25 cellular contexts compared by ENCODE assay signal in the genomic region with DNA sequence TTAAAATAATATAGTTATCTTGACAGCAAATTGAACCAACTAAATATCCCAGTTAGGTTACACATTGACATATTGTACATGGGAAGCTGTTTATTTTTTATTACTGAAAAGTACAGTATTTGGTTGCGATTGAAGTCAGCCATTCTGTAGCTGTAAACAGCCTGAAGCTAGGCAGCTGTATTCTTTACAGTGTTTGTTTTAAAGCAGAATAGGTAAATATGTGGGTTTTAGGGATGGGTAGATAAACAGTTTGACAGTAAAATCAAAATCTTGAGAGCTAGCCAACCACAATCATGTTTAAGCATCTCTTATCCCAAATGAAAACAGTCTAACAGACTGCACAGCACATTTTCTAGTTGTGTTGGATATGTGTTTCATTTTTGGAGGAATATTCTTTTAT. TPM values are rescaled to one million over a fixed set of nuclear protein-coding genes. Genes with fewer than 3 reads are reported as not detected.
DNase-seq lines count a peak whose midpoint lies in the region; ATAC-seq, FAIRE-seq and TF ChIP-seq lines count a peak whose summit lies in the region.
"Had no signal": no experiment of that assay in that cellular context is flagged by ENCODE, and none has a peak within 500 bp of the region (broad histone marks: within the 10 kb centered on the region; RNA-seq: fewer than 3 reads in every experiment).

No MANE protein-coding gene starts in this region.

- no peaks in the 10 kb centered on the region for H3K9me3 ChIP-seq in HepG2 (ENCODE audit: low read length)
- H3K9me3 ChIP-seq in right lobe of liver = no peaks in the 10 kb centered on the region
- H3K9me3 ChIP-seq in mucosa of descending colon = no peaks in the 10 kb centered on the region
- H3K9me3 ChIP-seq: MG63, SJSA1 had no signal

- no peak; the same call in 2 of the 3 replicates for ATAC-seq in HepG2
- ATAC-seq in right lobe of liver = no peak
- peak; percentile 44 for ATAC-seq in mucosa of descending colon
- ATAC-seq in GM18867 (IDR thresholded peaks at IDR 0.05; ENCODE audit: unreplicated experiment) = no peak
- no peak for ATAC-seq in GM21825 (IDR thresholded peaks at IDR 0.05; ENCODE audit: unreplicated experiment)
- ATAC-seq: CD8-positive, alpha-beta T cell; GM23338; HCT116; Right ventricle myocardium inferior had no signal

- intact Hi-C loops in HepG2 (cut with micrococcal nuclease; ENCODE audit: unreplicated experiment) = no loop called here
- intact Hi-C loops in right lobe of liver (cut with DNase I) = no loop called here
- intact Hi-C loops in mucosa of descending colon (cut with DNase I, micrococcal nuclease) = no loop called here

- H3K9ac ChIP-seq in HepG2 (ENCODE audit: insufficient read depth, low read depth, low read length) = no peak overlapping the region

- no TSS peak for BruUV-seq in HepG2 (replicated peaks; lab: Mats Ljungman, UMichigan)

- no peaks in the 10 kb centered on the region for H3K27me3 ChIP-seq in HepG2 (ENCODE audit: control insufficient read depth in 1 of 2, insufficient read depth in 2 of 2, low read length in 2 of 2)
- no peaks in the 10 kb centered on the region for H3K27me3 ChIP-seq in right lobe of liver
- H3K27me3 ChIP-seq: MG63, SJSA1 had no signal

- H3K27ac ChIP-seq in HepG2 (ENCODE audit: extremely low read length, insufficient read depth, low read length) (no peak overlapping the region), right lobe of liver (no peak overlapping the region)
- H3K27ac ChIP-seq: SJSA1 had no signal

- no peak for FAIRE-seq in HepG2 (lab: Jason Lieb, UNC)
- FAIRE-seq: GM12891 had no signal

- H3K4me3 ChIP-seq in HepG2 (replicated peaks in 1 of 3; ENCODE audit: insufficient read depth in 1 of 3, low read depth in 2 of 3, low read length in 3 of 3) = no peak overlapping the region
- H3K4me3 ChIP-seq in right lobe of liver = no peak overlapping the region
- no peak overlapping the region for H3K4me3 ChIP-seq in LNCaP clone FGC (ENCODE audit: low read depth, low read length)
- H3K4me3 ChIP-seq in mucosa of descending colon = no peak overlapping the region
- H3K4me3 ChIP-seq: GM23338, MG63, SJSA1 had no signal

- H3K4me1 ChIP-seq in HepG2 (ENCODE audit: insufficient read depth, low read length) = no peaks in the 10 kb centered on the region
- no peaks in the 10 kb centered on the region for H3K4me1 ChIP-seq in right lobe of liver
- no peaks in the 10 kb centered on the region for H3K4me1 ChIP-seq in mucosa of descending colon (ENCODE audit: low read depth)
- H3K4me1 ChIP-seq: SJSA1 had no signal

- POLR2A ChIA-PET in HepG2 (lab: Yijun Ruan, JAX) = interaction anchor here (0.8 kb wide), 1 partner anchor 45 kb away, joined by 3 read pairs; no protein-coding TSS in a partner anchor

- TF ChIP-seq CTCF in HepG2 (CRISPR knock-in tag; IDR thresholded peaks at IDR 0.05) (no peak), right lobe of liver (IDR thresholded peaks at IDR 0.05) (no peak), LNCaP clone FGC (IDR thresholded peaks at IDR 0.05; ENCODE audit: control insufficient read depth, extremely low read depth, insufficient read depth) (no peak), mucosa of descending colon (IDR thresholded peaks at IDR 0.05) (no peak)

- WGBS in HepG2 (ENCODE audit: low lambda C conversion rate) = 95% methylated on average over 1 of the region's 1 CpG
- 88% methylated on average over 1 of the region's 1 CpG for WGBS in right lobe of liver (ENCODE audit: insufficient coverage, low coverage, low lambda C conversion rate, missing lambda C conversion rate)

- H3K36me3 ChIP-seq in HepG2 (replicated peaks in 1 of 2; ENCODE audit: control insufficient read depth in 1 of 2, insufficient read depth in 2 of 2, low read length in 2 of 2) = no peaks in the 10 kb centered on the region; a peak in 1 of 5 replicates
- H3K36me3 ChIP-seq in right lobe of liver = no peaks in the 10 kb centered on the region
- no peaks in the 10 kb centered on the region for H3K36me3 ChIP-seq in mucosa of descending colon (ENCODE audit: low read depth)
- H3K36me3 ChIP-seq: MG63, SJSA1 had no signal

- CTCF ChIA-PET in HepG2 (lab: Yijun Ruan, JAX; ENCODE audit: low intra/inter-chr PET ratio, low total read pairs) = no interaction called here

- H4K20me1 ChIP-seq in HepG2 (ENCODE audit: insufficient read depth, low read length) = no peaks in the 10 kb centered on the region

- in situ Hi-C loops in HepG2 (cut with HindIII; ENCODE audit: extremely low pct_ligation_motif_present, low pct_unique_long_range_greater_than_20kb) = no loop called here

- TF ChIP-seq EP300 in HepG2 (IDR thresholded peaks at IDR 0.05; ENCODE audit: low read depth in 2 of 2, low read length in 2 of 2) (no peak), HepG2 (CRISPR knock-in tag; IDR thresholded peaks at IDR 0.05; ENCODE audit: borderline replicate concordance) (no peak)

- TF ChIP-seq POLR2A in HepG2 (IDR thresholded peaks at IDR 0.05; ENCODE audit: insufficient read depth in 1 of 2, low read depth in 2 of 2, low read length in 2 of 2) = no peak
- no peak for TF ChIP-seq POLR2A in right lobe of liver (IDR thresholded peaks at IDR 0.05)

- no peak overlapping the region for H3K4me2 ChIP-seq in HepG2 (ENCODE audit: low read depth, low read length)
- H3K4me2 ChIP-seq: GM23338 had no signal

- no peak overlapping the region for H2AFZ ChIP-seq in HepG2 (ENCODE audit: low read length)
- H2AFZ ChIP-seq: GM23338 had no signal

- TF ChIP-seq RAD21 in HepG2 (CRISPR knock-in tag; IDR thresholded peaks at IDR 0.05) = no peak

- DNase-seq in HepG2 (ENCODE audit: low spot score) = no peak
- no peak for DNase-seq in right lobe of liver
- peak; percentile 92 for DNase-seq in LNCaP clone FGC (ENCODE audit: low read depth)
- peak; percentile 84 for DNase-seq in NCI-H526 treated with DMSO at 0.1 percent for 48 hours (lab: John Stamatoyannopoulos, UW)
- DNase-seq in mucosa of descending colon = no peak
- DNase-seq in D341Med (ENCODE audit: low spot score) = no peak
- DNase-seq: AML-193; C1 segment of cervical spinal cord; CD8-positive, alpha-beta T cell; Karpas-422; MG63; NCI-H1417 treated with DMSO at 0.1 percent for 48 hours; NCI-H187; NCI-H446; NCI-H774; OCI-M1; T-helper 1 cell had no signal

- H3K79me2 ChIP-seq in HepG2 (ENCODE audit: insufficient read depth, low read length) = no peaks in the 10 kb centered on the region

RNA-seq across cellular contexts. Expression of a gene that starts 45.7 kb away (rescaled TPM):
- total RNA-seq in HepG2 (2016; rRNA removed; fragmentation: Illumina TruSeq; extraction: Trizol) (13.2 and 27.4 TPM in 2 replicates), right lobe of liver (10 to 100 TPM in 1 of 6 experiments, 1 to 10 TPM in 5; 3.7 to 10.4 (median 4.6) TPM), mucosa of descending colon (1 to 10 TPM; 1.7 to 9.2 (median 4.8) TPM)
- total RNA-seq in HepG2 (2016; cell fraction: cytosol; rRNA removed; fragmentation: Illumina TruSeq; extraction: Trizol; ENCODE audit: low read depth) = 21.5 and 24.0 TPM in 2 replicates
- 11.2 and 26.5 TPM in 2 replicates for total RNA-seq in HepG2 (2016; cell fraction: insoluble cytoplasmic fraction; rRNA removed; fragmentation: Illumina TruSeq; extraction: Trizol)
- 16.2 and 16.4 TPM in 2 replicates for total RNA-seq in HepG2 (2016; cell fraction: membrane; rRNA removed; fragmentation: Illumina TruSeq; extraction: Trizol)
- 87.8 and 88.1 TPM in 2 replicates for total RNA-seq in HepG2 (2016; cell fraction: nucleus; rRNA removed; fragmentation: Illumina TruSeq; extraction: Trizol)
- 8.6 and 9.3 TPM in 2 replicates for polyA plus RNA-seq in HepG2 (2011; rRNA removed)
- polyA plus RNA-seq in HepG2 (2011; cell fraction: cytosol; rRNA removed) = 2.6 and 3.9 TPM in 2 replicates
- polyA plus RNA-seq in HepG2 (2011; cell fraction: nucleus; rRNA removed) = 28.3 and 28.6 TPM in 2 replicates
- polyA plus RNA-seq in HepG2 (2012) = 7.9 and 8.5 TPM in 2 replicates
- 3.5 and 4.5 TPM in 2 replicates for polyA plus RNA-seq in HepG2 (2016; cell fraction: cytosol; fragmentation: Illumina TruSeq; extraction: Trizol; ENCODE audit: low read depth)
- 5.4 and 8.4 TPM in 2 replicates for polyA plus RNA-seq in HepG2 (2016; cell fraction: insoluble cytoplasmic fraction; fragmentation: Illumina TruSeq; extraction: Trizol; ENCODE audit: low read depth)
- polyA plus RNA-seq in HepG2 (2016; cell fraction: membrane; fragmentation: Illumina TruSeq; extraction: Trizol; ENCODE audit: low read depth) = 4.9 and 5.2 TPM in 2 replicates
- 52.2 and 52.8 TPM in 2 replicates for polyA plus RNA-seq in HepG2 (2016; cell fraction: nucleus; fragmentation: Illumina TruSeq; extraction: Trizol; ENCODE audit: insufficient read depth, low read depth)
- polyA minus RNA-seq in HepG2 (2011; rRNA and poly(A)+ RNA removed; ENCODE audit: low replicate concordance) = 0.61 and 8.5 TPM in 2 replicates
- polyA minus RNA-seq in HepG2 (2011; cell fraction: cytosol; rRNA and poly(A)+ RNA removed) = 4.9 and 5.1 TPM in 2 replicates
- polyA minus RNA-seq in HepG2 (2011; cell fraction: nucleus; rRNA and poly(A)+ RNA removed) = 136 TPM in 2 replicates
- total RNA-seq: CD8-positive, alpha-beta T cell; G401; GM23338; Right ventricle myocardium inferior; SJSA1 had no signal

RNA-seq across cellular contexts. Expression of a gene that starts 46.1 kb away (rescaled TPM):
- total RNA-seq in HepG2 (2016; rRNA removed; fragmentation: Illumina TruSeq; extraction: Trizol) (58.1 and 58.6 TPM in 2 replicates), right lobe of liver (10 to 100 TPM; 29.8 to 35.5 (median 32.5) TPM), mucosa of descending colon (10 to 100 TPM; 21.1 to 73.3 (median 64.5) TPM)
- 14.5 and 16.1 TPM in 2 replicates for total RNA-seq in HepG2 (2016; cell fraction: cytosol; rRNA removed; fragmentation: Illumina TruSeq; extraction: Trizol; ENCODE audit: low read depth)
- 51.7 and 53.7 TPM in 2 replicates for total RNA-seq in HepG2 (2016; cell fraction: insoluble cytoplasmic fraction; rRNA removed; fragmentation: Illumina TruSeq; extraction: Trizol)
- 58.2 and 61.8 TPM in 2 replicates for total RNA-seq in HepG2 (2016; cell fraction: membrane; rRNA removed; fragmentation: Illumina TruSeq; extraction: Trizol)
- total RNA-seq in HepG2 (2016; cell fraction: nucleus; rRNA removed; fragmentation: Illumina TruSeq; extraction: Trizol) = 59.1 and 60.1 TPM in 2 replicates
- polyA plus RNA-seq in HepG2 (2011; rRNA removed) = 43.4 and 47.6 TPM in 2 replicates
- polyA plus RNA-seq in HepG2 (2011; cell fraction: cytosol; rRNA removed) = 41.8 and 44.7 TPM in 2 replicates
- polyA plus RNA-seq in HepG2 (2011; cell fraction: nucleus; rRNA removed) = 54.5 and 66.1 TPM in 2 replicates
- polyA plus RNA-seq in HepG2 (2012) = 32.0 and 32.4 TPM in 2 replicates
- polyA plus RNA-seq in HepG2 (2016; cell fraction: cytosol; fragmentation: Illumina TruSeq; extraction: Trizol; ENCODE audit: low read depth) = 9.3 and 9.9 TPM in 2 replicates
- polyA plus RNA-seq in HepG2 (2016; cell fraction: insoluble cytoplasmic fraction; fragmentation: Illumina TruSeq; extraction: Trizol; ENCODE audit: low read depth) = 93.1 and 102 TPM in 2 replicates
- 37.3 and 39.0 TPM in 2 replicates for polyA plus RNA-seq in HepG2 (2016; cell fraction: membrane; fragmentation: Illumina TruSeq; extraction: Trizol; ENCODE audit: low read depth)
- polyA plus RNA-seq in HepG2 (2016; cell fraction: nucleus; fragmentation: Illumina TruSeq; extraction: Trizol; ENCODE audit: insufficient read depth, low read depth) = 98.8 and 112 TPM in 2 replicates
- polyA minus RNA-seq in HepG2 (2011; rRNA and poly(A)+ RNA removed; ENCODE audit: low replicate concordance) = 4.0 and 60.9 TPM in 2 replicates
- polyA minus RNA-seq in HepG2 (2011; cell fraction: cytosol; rRNA and poly(A)+ RNA removed) = 54.0 and 57.6 TPM in 2 replicates
- 76.0 and 85.0 TPM in 2 replicates for polyA minus RNA-seq in HepG2 (2011; cell fraction: nucleus; rRNA and poly(A)+ RNA removed)
- total RNA-seq: CD8-positive, alpha-beta T cell; G401; GM23338; Right ventricle myocardium inferior had no signal
- polyA plus RNA-seq: GM23338 had no signal

Comparison
In these comparisons a context has a peak if more than half of its experiments do, and no peak if none do; other contexts are left out.
1. DNase-seq: peak in LNCaP clone FGC (single experiment) and NCI-H526 treated with DMSO at 0.1 percent for 48 hours (single experiment); none in HepG2 (single experiment), right lobe of liver (0 of 3), mucosa of descending colon (0 of 3) and D341Med (single experiment).